1 cellular context compared by ENCODE assay signal in the genomic region with DNA sequence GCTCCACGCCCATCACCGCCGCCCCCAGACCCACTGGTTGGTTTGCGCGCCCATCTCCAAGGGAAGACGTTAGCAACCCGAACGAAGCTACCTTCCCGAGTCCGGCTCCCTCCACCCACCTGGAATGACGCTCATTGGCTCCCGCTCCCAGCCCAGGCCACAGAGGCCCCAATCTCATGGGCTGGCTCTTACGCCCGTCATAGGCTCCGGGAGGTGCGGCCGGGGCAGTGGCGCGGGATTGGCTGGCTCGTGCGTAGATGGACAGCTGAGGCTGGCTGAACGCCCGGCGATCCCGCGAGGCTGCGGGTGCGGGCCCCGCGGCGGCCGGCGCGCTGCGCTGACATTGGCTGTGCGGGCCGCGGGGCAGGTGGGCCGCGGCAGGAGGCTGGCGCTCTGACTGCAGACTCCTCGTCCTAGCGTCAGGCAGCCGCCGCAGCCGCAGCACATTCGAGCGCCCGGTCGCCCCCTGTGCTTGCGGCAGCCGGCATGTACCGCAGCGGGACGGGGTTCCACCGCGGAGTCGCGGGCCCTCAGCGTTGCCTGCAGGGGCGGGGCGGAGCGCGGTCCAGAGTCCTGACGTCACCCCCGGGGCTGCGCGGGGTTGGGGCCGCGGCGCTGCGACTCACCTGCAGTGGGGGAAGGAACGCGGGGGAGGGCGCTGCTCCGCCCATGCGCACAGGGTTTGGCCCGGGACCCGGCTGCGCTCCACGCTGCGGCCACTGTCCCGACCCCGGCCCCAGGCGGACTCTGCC.
TF ChIP-seq lines count a peak whose summit lies in the region.

No MANE protein-coding gene starts in this region.

TF ChIP-seq in HepG2, 621 proteins besides CTCF, POLR2A, EP300 and RAD21 (continued from another document and continues in another):
- TF ChIP-seq, protein P1, sequence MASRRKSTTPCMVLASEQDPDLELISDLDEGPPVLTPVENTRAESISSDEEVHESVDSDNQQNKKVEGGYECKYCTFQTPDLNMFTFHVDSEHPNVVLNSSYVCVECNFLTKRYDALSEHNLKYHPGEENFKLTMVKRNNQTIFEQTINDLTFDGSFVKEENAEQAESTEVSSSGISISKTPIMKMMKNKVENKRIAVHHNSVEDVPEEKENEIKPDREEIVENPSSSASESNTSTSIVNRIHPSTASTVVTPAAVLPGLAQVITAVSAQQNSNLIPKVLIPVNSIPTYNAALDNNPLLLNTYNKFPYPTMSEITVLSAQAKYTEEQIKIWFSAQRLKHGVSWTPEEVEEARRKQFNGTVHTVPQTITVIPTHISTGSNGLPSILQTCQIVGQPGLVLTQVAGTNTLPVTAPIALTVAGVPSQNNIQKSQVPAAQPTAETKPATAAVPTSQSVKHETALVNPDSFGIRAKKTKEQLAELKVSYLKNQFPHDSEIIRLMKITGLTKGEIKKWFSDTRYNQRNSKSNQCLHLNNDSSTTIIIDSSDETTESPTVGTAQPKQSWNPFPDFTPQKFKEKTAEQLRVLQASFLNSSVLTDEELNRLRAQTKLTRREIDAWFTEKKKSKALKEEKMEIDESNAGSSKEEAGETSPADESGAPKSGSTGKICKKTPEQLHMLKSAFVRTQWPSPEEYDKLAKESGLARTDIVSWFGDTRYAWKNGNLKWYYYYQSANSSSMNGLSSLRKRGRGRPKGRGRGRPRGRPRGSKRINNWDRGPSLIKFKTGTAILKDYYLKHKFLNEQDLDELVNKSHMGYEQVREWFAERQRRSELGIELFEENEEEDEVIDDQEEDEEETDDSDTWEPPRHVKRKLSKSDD (CRISPR knock-in tag; IDR thresholded peaks at IDR 0.05; ENCODE audit: low read depth): peak; percentile 87; the same call in 1 of the 2 replicates
- TF ChIP-seq GPBP1L1 (CRISPR knock-in tag; IDR thresholded peaks at IDR 0.05) (no peak), CSRNP1 (CRISPR knock-in tag; IDR thresholded peaks at IDR 0.05) (no peak), PREB (CRISPR knock-in tag; IDR thresholded peaks at IDR 0.05) (no peak), CHD4 (IDR thresholded peaks at IDR 0.05; ENCODE audit: borderline replicate concordance, low read length) (no peak), CENPBD1 (CRISPR knock-in tag; IDR thresholded peaks at IDR 0.05; ENCODE audit: borderline replicate concordance, low read depth) (no peak), PLRG1 (conservative IDR thresholded peaks at IDR 0.05) (no peak), FIP1L1 (IDR thresholded peaks at IDR 0.05; ENCODE audit: borderline replicate concordance, insufficient read depth, low read depth, low read length) (no peak), ZNF292 (CRISPR knock-in tag; IDR thresholded peaks at IDR 0.05; ENCODE audit: borderline replicate concordance, low read depth) (no peak), PCBP2 (optimal IDR thresholded peaks at IDR 0.05; ENCODE audit: low read depth, low read length, poor library complexity, severe bottlenecking) (no peak), ELF4 (CRISPR knock-in tag; IDR thresholded peaks at IDR 0.05; ENCODE audit: borderline replicate concordance) (no peak), ZNF296 (CRISPR knock-in tag; conservative IDR thresholded peaks at IDR 0.05) (no peak), HNRNPUL1 (IDR thresholded peaks at IDR 0.05; ENCODE audit: low read depth, low read length) (no peak), ZNF878 (CRISPR knock-in tag; IDR thresholded peaks at IDR 0.05) (no peak), ESRRA (CRISPR knock-in tag; IDR thresholded peaks at IDR 0.05; ENCODE audit: low read depth) (no peak), ZNF18 (CRISPR knock-in tag; IDR thresholded peaks at IDR 0.05; ENCODE audit: insufficient replicate concordance) (no peak), NR2F6 (IDR thresholded peaks at IDR 0.05) (no peak), NR2F6 (CRISPR knock-in tag; IDR thresholded peaks at IDR 0.05) (peak; percentile 49; the same call in 1 of the 2 replicates), RARA (CRISPR knock-in tag; IDR thresholded peaks at IDR 0.05) (peak; percentile 47; the same call in 1 of the 2 replicates), ZNF549 (CRISPR knock-in tag; IDR thresholded peaks at IDR 0.05) (no peak), SMAD1 (CRISPR knock-in tag; IDR thresholded peaks at IDR 0.05; ENCODE audit: borderline replicate concordance, low read depth) (peak; percentile 80; the same call in 1 of the 2 replicates), KDM5B (CRISPR knock-in tag; IDR thresholded peaks at IDR 0.05; ENCODE audit: borderline replicate concordance) (peak; percentile 62), ZNF318 (CRISPR knock-in tag; IDR thresholded peaks at IDR 0.05) (no peak), MTF2 (CRISPR knock-in tag; IDR thresholded peaks at IDR 0.05; ENCODE audit: borderline replicate concordance) (0 out of 2 replicates have a peak, but pooled peaks have one; percentile 72), ZNF598 (CRISPR knock-in tag; IDR thresholded peaks at IDR 0.05; ENCODE audit: borderline replicate concordance) (peak; percentile 42; the same call in 1 of the 2 replicates), ZSCAN29 (CRISPR knock-in tag; conservative IDR thresholded peaks at IDR 0.05) (no peak), MEF2D (CRISPR knock-in tag; IDR thresholded peaks at IDR 0.05) (no peak; the same call in 1 of the 2 replicates), ZBTB7B (CRISPR knock-in tag; IDR thresholded peaks at IDR 0.05) (peak; percentile 40; the same call in 1 of the 2 replicates), CBX1 (IDR thresholded peaks at IDR 0.05; ENCODE audit: low read depth) (no peak), E2F1 (CRISPR knock-in tag; IDR thresholded peaks at IDR 0.05) (peak; percentile 13; the same call in 1 of the 2 replicates), BHLHE40 (IDR thresholded peaks at IDR 0.05; ENCODE audit: low read length) (no peak), SP5 (CRISPR knock-in tag; IDR thresholded peaks at IDR 0.05; ENCODE audit: borderline replicate concordance, low read depth) (peak; percentile 84), PCBP1 (IDR thresholded peaks at IDR 0.05; ENCODE audit: borderline replicate concordance, low read depth, low read length) (peak; percentile 83; the same call in 1 of the 2 replicates), TMF1 (CRISPR knock-in tag; IDR thresholded peaks at IDR 0.05; ENCODE audit: low read depth) (peak; percentile 42; the same call in 1 of the 2 replicates)
- TF ChIP-seq, protein P2, sequence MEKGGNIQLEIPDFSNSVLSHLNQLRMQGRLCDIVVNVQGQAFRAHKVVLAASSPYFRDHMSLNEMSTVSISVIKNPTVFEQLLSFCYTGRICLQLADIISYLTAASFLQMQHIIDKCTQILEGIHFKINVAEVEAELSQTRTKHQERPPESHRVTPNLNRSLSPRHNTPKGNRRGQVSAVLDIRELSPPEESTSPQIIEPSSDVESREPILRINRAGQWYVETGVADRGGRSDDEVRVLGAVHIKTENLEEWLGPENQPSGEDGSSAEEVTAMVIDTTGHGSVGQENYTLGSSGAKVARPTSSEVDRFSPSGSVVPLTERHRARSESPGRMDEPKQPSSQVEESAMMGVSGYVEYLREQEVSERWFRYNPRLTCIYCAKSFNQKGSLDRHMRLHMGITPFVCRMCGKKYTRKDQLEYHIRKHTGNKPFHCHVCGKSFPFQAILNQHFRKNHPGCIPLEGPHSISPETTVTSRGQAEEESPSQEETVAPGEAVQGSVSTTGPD (CRISPR knock-in tag; IDR thresholded peaks at IDR 0.05): no peak
